8 cellular contexts compared by ENCODE assay signal in the genomic region with DNA sequence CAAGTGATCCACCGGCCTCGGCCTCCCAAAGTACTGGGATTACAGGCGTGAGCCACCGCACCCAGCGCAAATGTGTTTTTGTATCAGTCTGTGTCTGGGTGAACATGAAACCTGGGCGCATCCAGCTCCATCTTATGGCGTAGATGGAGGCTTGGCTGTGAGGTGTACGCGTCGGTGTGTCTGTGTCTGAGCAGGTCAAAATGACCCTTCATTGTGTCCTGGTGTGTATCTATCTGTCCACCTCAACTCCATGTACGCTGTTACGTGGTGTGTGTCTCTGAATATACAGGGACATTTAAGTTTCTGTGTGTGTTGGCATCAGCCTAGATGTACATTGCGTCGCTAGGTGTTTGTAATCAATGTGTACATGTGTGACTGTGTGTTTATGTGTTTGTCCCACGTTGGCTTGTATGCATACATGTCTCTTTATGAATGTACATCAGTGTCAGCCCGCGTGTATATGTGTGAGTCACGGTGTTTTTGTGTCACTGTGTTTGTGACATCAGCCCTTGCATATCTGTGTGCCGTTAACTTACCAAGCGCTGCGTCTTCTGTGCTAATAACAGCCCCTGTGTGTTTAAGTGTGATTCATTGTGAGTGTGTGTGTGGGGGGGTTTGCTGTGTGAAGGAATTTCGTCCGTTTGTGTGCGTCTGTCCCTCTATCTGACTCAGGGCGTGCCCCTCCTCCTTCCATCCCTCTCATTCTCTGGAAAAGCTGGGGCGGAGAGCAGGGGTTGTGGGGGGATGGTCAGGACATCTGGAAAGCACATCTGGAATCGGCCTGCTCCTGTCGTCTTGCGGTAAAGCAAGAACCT. TPM values are rescaled to one million over a fixed set of nuclear protein-coding genes. Genes with fewer than 3 reads are reported as not detected.
DNase-seq lines count a peak whose midpoint lies in the region; ATAC-seq and TF ChIP-seq lines count a peak whose summit lies in the region.

No MANE protein-coding gene starts in this region.

- POLR2A ChIA-PET in MCF 10A (lab: Yijun Ruan, JAX), result interaction anchor here (0.7 to 14.1 kb wide), 13 partner anchors 9 to 609 kb away, joined by 3 to 345 read pairs (median 5); a partner anchor contains a TSS

- peak; percentile 100 for DNase-seq in EH (ENCODE audit: low read depth)
- peak; percentile 100 for DNase-seq in SW480 (ENCODE audit: low spot score)
- peak; percentile 99 for DNase-seq in MCF 10A (ENCODE audit: unreplicated experiment)
- peak; percentile 97 for DNase-seq in kidney epithelial cell (ENCODE audit: low read depth)
- DNase-seq in stimulated activated CD4-positive, alpha-beta T cell treated with anti-CD3 and anti-CD28 coated beads, Interleukin-1b, Interleukin-23, amount 100 ng/mL, for 48 hours, result peak; percentile 77

- ATAC-seq in HG02884 (IDR thresholded peaks at IDR 0.05; ENCODE audit: unreplicated experiment) (no peak), HG02798 (IDR thresholded peaks at IDR 0.05; ENCODE audit: poor library complexity, unreplicated experiment) (no peak), HG02610 (IDR thresholded peaks at IDR 0.05; ENCODE audit: unreplicated experiment) (no peak)

- H3K4me3 ChIP-seq in kidney epithelial cell (ENCODE audit: low read depth, low read length), result peak overlapping the region; percentile 11

- no peaks in the 10 kb centered on the region for H3K27me3 ChIP-seq in kidney epithelial cell (ENCODE audit: control insufficient read depth, insufficient read depth, low read length)

- peaks cover 15% of the 10 kb centered on the region for H3K36me3 Mint-ChIP-seq in MCF 10A (ENCODE audit: insufficient read depth, unreplicated experiment)

- no peaks in the 10 kb centered on the region for H3K9me3 Mint-ChIP-seq in MCF 10A (ENCODE audit: unreplicated experiment)

- TSS peak; percentile 72 for BruUV-seq in MCF 10A (replicated peaks; lab: Mats Ljungman, UMichigan)

- peak overlapping the region; percentile 74 for H3K4me3 Mint-ChIP-seq in MCF 10A (ENCODE audit: unreplicated experiment)

- H3K27me3 Mint-ChIP-seq in MCF 10A (ENCODE audit: insufficient read depth, unreplicated experiment), result no peaks in the 10 kb centered on the region

- TF ChIP-seq CTCF in MCF 10A (IDR thresholded peaks at IDR 0.05; ENCODE audit: unreplicated experiment) (no peak), kidney epithelial cell (IDR thresholded peaks at IDR 0.05; ENCODE audit: insufficient read depth, low read length, poor library complexity, severe bottlenecking) (no peak)

- intact Hi-C loops in MCF 10A (cut with micrococcal nuclease), result no loop called here

- H3K27ac Mint-ChIP-seq in MCF 10A (ENCODE audit: low read depth, unreplicated experiment), result peak overlapping the region; percentile 92

- H3K36me3 ChIP-seq in kidney epithelial cell (ENCODE audit: control insufficient read depth, insufficient read depth, low read length), result peaks cover 3% of the 10 kb centered on the region

- H3K4me1 Mint-ChIP-seq in MCF 10A (ENCODE audit: insufficient read depth, unreplicated experiment), result peaks cover 53% of the 10 kb centered on the region

- CTCF ChIA-PET in MCF 10A (lab: Yijun Ruan, JAX), result interaction anchor here (1.1 to 1.2 kb wide), 2 partner anchors 21 to 37 kb away, joined by 3 to 4 read pairs; no protein-coding TSS in a partner anchor

RNA-seq across cellular contexts. Expression of a gene that starts 6.4 kb away (rescaled TPM):
- total RNA-seq in MCF 10A (2022) (136 and 165 TPM in 2 replicates), kidney epithelial cell (128 and 138 TPM in 2 replicates)

RNA-seq across cellular contexts. Expression of a gene that starts 32.4 kb away (rescaled TPM):
- total RNA-seq in MCF 10A (2022), result not detected in 2 replicates
- total RNA-seq in kidney epithelial cell, result 3.1 and 4.9 TPM in 2 replicates

RNA-seq across cellular contexts. Expression of a gene that starts 38.7 kb away (rescaled TPM):
- 179 and 204 TPM in 2 replicates for total RNA-seq in MCF 10A (2022)
- total RNA-seq in kidney epithelial cell, result 132 and 142 TPM in 2 replicates
